In the genomic region with DNA sequence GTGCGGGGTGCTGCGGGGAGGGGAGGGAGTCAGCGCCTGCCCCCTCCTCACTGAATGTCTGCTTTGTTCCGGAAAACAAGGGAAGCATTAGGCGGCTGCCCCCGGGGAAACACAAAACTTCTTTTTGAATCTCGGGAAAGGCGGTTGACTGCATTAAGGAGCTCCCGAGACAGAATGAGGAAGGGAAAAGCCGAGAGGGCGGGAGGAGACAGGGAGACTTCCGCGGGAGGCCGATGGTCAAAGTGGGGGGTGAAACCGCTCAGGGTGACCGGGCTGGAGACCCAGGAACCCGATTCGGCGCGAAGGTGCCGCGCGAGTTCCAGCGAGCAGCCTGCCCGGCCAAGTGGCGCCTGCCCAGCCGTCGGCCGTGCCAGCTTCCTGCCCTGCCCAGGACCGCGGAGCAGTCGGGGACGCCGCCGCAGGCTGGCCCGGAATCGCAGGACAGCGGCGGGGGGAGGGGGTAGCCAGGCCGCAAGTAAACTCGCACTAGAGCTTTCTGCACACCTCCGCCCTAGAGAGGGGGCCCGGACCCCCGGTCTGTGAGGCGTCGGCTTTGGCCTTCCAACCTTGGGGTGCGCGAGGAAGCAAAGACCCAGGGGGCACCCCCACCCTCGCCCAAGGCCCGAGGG, we compare ENCODE assay signal across 8 cellular contexts. TPM values are rescaled to one million over a fixed set of nuclear protein-coding genes. Genes with fewer than 3 reads are reported as not detected.
DNase-seq lines count a peak whose midpoint lies in the region; ATAC-seq, FAIRE-seq and TF ChIP-seq lines count a peak whose summit lies in the region.

No MANE protein-coding gene starts in this region.

- POLR2A ChIA-PET in HepG2 (lab: Yijun Ruan, JAX) = interaction anchor here (4.7 to 5.0 kb wide), 2 partner anchors 12 to 139 kb away, joined by 33 to 41 read pairs; no protein-coding TSS in a partner anchor

- H3K27me3 Mint-ChIP-seq in central memory CD8-positive, alpha-beta T cell = no peaks in the 10 kb centered on the region

- no peaks in the 10 kb centered on the region for H4K20me1 ChIP-seq in HepG2 (ENCODE audit: insufficient read depth, low read length)

- ATAC-seq in central memory CD8-positive, alpha-beta T cell (replicated peaks; ENCODE audit: extremely low read depth, poor library complexity, severe bottlenecking) = no peak
- ATAC-seq in HepG2 = no peak
- no peak for ATAC-seq in HG02588 (IDR thresholded peaks at IDR 0.05; ENCODE audit: unreplicated experiment)

- no TSS peak for BruUV-seq in HepG2 (replicated peaks; lab: Mats Ljungman, UMichigan)

- in situ Hi-C loops in HepG2 (cut with HindIII; ENCODE audit: extremely low pct_ligation_motif_present, low pct_unique_long_range_greater_than_20kb) = loop anchor here (5.0 kb wide), 2 partner anchors 46 to 141 kb away; no protein-coding TSS in a partner anchor

- peaks cover 5% of the 10 kb centered on the region for H3K4me1 Mint-ChIP-seq in central memory CD8-positive, alpha-beta T cell

- CTCF ChIA-PET in HepG2 (lab: Yijun Ruan, JAX; ENCODE audit: low intra/inter-chr PET ratio, low total read pairs) = no interaction called here

- no peak overlapping the region for H2AFZ ChIP-seq in HepG2 (ENCODE audit: low read length)

- H3K27me3 ChIP-seq in HepG2 (ENCODE audit: control insufficient read depth in 1 of 2, insufficient read depth in 2 of 2, low read length in 2 of 2) = no peaks in the 10 kb centered on the region
- H3K27me3 ChIP-seq in stomach smooth muscle (ENCODE audit: control insufficient read depth in 1 of 2, insufficient read depth in 2 of 2, low read length in 2 of 2) = peaks cover 0 to 29% of the 10 kb centered on the region in 2 donors

- peaks cover 2% of the 10 kb centered on the region for H3K79me2 ChIP-seq in HepG2 (ENCODE audit: insufficient read depth, low read length)

- TF ChIP-seq RAD21 in HepG2 (CRISPR knock-in tag; IDR thresholded peaks at IDR 0.05) = no peak

- H3K4me3 ChIP-seq in NB4 (ENCODE audit: low read depth, low read length) (peak overlapping the region; percentile 59), HepG2 (replicated peaks in 1 of 3; ENCODE audit: insufficient read depth in 1 of 3, low read depth in 2 of 3, low read length in 3 of 3) (no peak overlapping the region), stomach smooth muscle (ENCODE audit: low read length in 2 of 2) (peak overlapping the region; percentile 17 to 70)

- H3K36me3 Mint-ChIP-seq in central memory CD8-positive, alpha-beta T cell (ENCODE audit: insufficient read depth) = no peaks in the 10 kb centered on the region

- peak overlapping the region; percentile 80 for H3K4me3 Mint-ChIP-seq in central memory CD8-positive, alpha-beta T cell

- H3K9ac ChIP-seq in HepG2 (ENCODE audit: insufficient read depth, low read depth, low read length) = no peak overlapping the region
- H3K9ac ChIP-seq in stomach smooth muscle (ENCODE audit: low read length in 2 of 2) = no peak overlapping the region

- H3K36me3 ChIP-seq in HepG2 (replicated peaks in 1 of 2; ENCODE audit: control insufficient read depth in 1 of 2, insufficient read depth in 2 of 2, low read length in 2 of 2) (no peaks in the 10 kb centered on the region), stomach smooth muscle (ENCODE audit: control insufficient read depth in 2 of 2, insufficient read depth in 2 of 2, low read length in 2 of 2) (no peaks in the 10 kb centered on the region)

- TF ChIP-seq CTCF in NB4 (IDR thresholded peaks at IDR 0.05; ENCODE audit: low read depth, low read length) (no peak), HepG2 (CRISPR knock-in tag; IDR thresholded peaks at IDR 0.05) (no peak)

- no peaks in the 10 kb centered on the region for H3K9me3 Mint-ChIP-seq in central memory CD8-positive, alpha-beta T cell

- no peak overlapping the region for H3K27ac ChIP-seq in HepG2 (ENCODE audit: extremely low read length, insufficient read depth, low read length)
- no peak overlapping the region for H3K27ac ChIP-seq in stomach smooth muscle (ENCODE audit: low read length)

- peaks cover 51% of the 10 kb centered on the region for H3K4me1 ChIP-seq in HepG2 (ENCODE audit: insufficient read depth, low read length)
- peaks cover 35% of the 10 kb centered on the region for H3K4me1 ChIP-seq in stomach smooth muscle (ENCODE audit: control insufficient read depth, insufficient read depth, low read length)

- intact Hi-C loops in HepG2 (cut with micrococcal nuclease; ENCODE audit: unreplicated experiment) = no loop called here

- no peak for FAIRE-seq in HepG2 (lab: Jason Lieb, UNC)

- peak overlapping the region; percentile 59 for H3K27ac Mint-ChIP-seq in central memory CD8-positive, alpha-beta T cell (ENCODE audit: low read depth)

- TF ChIP-seq EP300 in HepG2 (IDR thresholded peaks at IDR 0.05; ENCODE audit: low read depth in 2 of 2, low read length in 2 of 2) = no peak
- no peak for TF ChIP-seq EP300 in HepG2 (CRISPR knock-in tag; IDR thresholded peaks at IDR 0.05; ENCODE audit: borderline replicate concordance)

- H3K9me3 ChIP-seq in HepG2 (ENCODE audit: low read length) = no peaks in the 10 kb centered on the region
- no peaks in the 10 kb centered on the region for H3K9me3 ChIP-seq in stomach smooth muscle (ENCODE audit: control insufficient read depth in 2 of 2, low read length in 2 of 2)

- DNase-seq in NCI-H146 (lab: John Stamatoyannopoulos, UW) = peak; percentile 47
- no peak for DNase-seq in NCI-H146 treated with DMSO at 0.1 percent for 48 hours (lab: John Stamatoyannopoulos, UW; ENCODE audit: unreplicated experiment)
- DNase-seq in NB4 (ENCODE audit: low read depth) = peak; percentile 76
- no peak for DNase-seq in central memory CD8-positive, alpha-beta T cell (ENCODE audit: low spot score in 2 of 2)
- no peak for DNase-seq in HepG2 (ENCODE audit: low spot score)
- no peak for DNase-seq in SKM-1 treated with dmso at 0.1 percent for 144 hours (lab: John Stamatoyannopoulos, UW; ENCODE audit: unreplicated experiment)

- no peak for TF ChIP-seq POLR2A in NB4 (IDR thresholded peaks at IDR 0.05; ENCODE audit: extremely low read depth, insufficient read length)
- TF ChIP-seq POLR2A in HepG2 (IDR thresholded peaks at IDR 0.05; ENCODE audit: insufficient read depth in 1 of 2, low read depth in 2 of 2, low read length in 2 of 2) = no peak

- no peak overlapping the region for H3K4me2 ChIP-seq in HepG2 (ENCODE audit: low read depth, low read length)

- 99% methylated on average over 21 of the region's 50 CpGs for WGBS in HepG2 (ENCODE audit: low lambda C conversion rate)

TF ChIP-seq in HepG2, 621 proteins besides CTCF, POLR2A, EP300 and RAD21:
- TF ChIP-seq AGO2 (optimal IDR thresholded peaks at IDR 0.05; ENCODE audit: low read depth, low read length) (peak; percentile 27), ZC3H13 (CRISPR knock-in tag; IDR thresholded peaks at IDR 0.05) (no peak)

RNA-seq across cellular contexts. Expression of a gene that starts 55.1 kb away (rescaled TPM):
- 15.2 and 18.6 TPM in 2 replicates for total RNA-seq in HepG2 (2016; rRNA removed; fragmentation: Illumina TruSeq; extraction: Trizol)
- 3.2 and 4.8 TPM in 2 replicates for total RNA-seq in HepG2 (2016; cell fraction: cytosol; rRNA removed; fragmentation: Illumina TruSeq; extraction: Trizol; ENCODE audit: low read depth)
- 13.9 and 15.9 TPM in 2 replicates for total RNA-seq in HepG2 (2016; cell fraction: insoluble cytoplasmic fraction; rRNA removed; fragmentation: Illumina TruSeq; extraction: Trizol)
- 7.4 and 7.6 TPM in 2 replicates for total RNA-seq in HepG2 (2016; cell fraction: membrane; rRNA removed; fragmentation: Illumina TruSeq; extraction: Trizol)
- 18.8 and 25.8 TPM in 2 replicates for total RNA-seq in HepG2 (2016; cell fraction: nucleus; rRNA removed; fragmentation: Illumina TruSeq; extraction: Trizol)
- polyA plus RNA-seq in HepG2 (2011; rRNA removed) = 14.3 and 15.2 TPM in 2 replicates
- polyA plus RNA-seq in HepG2 (2011; cell fraction: cytosol; rRNA removed) = 11.5 and 13.8 TPM in 2 replicates
- polyA plus RNA-seq in HepG2 (2011; cell fraction: nucleus; rRNA removed) = 30.4 and 30.6 TPM in 2 replicates
- 27.3 and 29.3 TPM in 2 replicates for polyA plus RNA-seq in HepG2 (2012)
- 1.2 and 1.3 TPM in 2 replicates for polyA plus RNA-seq in HepG2 (2016; cell fraction: cytosol; fragmentation: Illumina TruSeq; extraction: Trizol; ENCODE audit: low read depth)
- 17.4 and 18.4 TPM in 2 replicates for polyA plus RNA-seq in HepG2 (2016; cell fraction: insoluble cytoplasmic fraction; fragmentation: Illumina TruSeq; extraction: Trizol; ENCODE audit: low read depth)
- 1.3 and 1.9 TPM in 2 replicates for polyA plus RNA-seq in HepG2 (2016; cell fraction: membrane; fragmentation: Illumina TruSeq; extraction: Trizol; ENCODE audit: low read depth)
- 27.4 and 28.9 TPM in 2 replicates for polyA plus RNA-seq in HepG2 (2016; cell fraction: nucleus; fragmentation: Illumina TruSeq; extraction: Trizol; ENCODE audit: insufficient read depth, low read depth)
- polyA minus RNA-seq in HepG2 (2011; rRNA and poly(A)+ RNA removed; ENCODE audit: low replicate concordance) = 18.3 and 32.5 TPM in 2 replicates
- 40.3 and 40.4 TPM in 2 replicates for polyA minus RNA-seq in HepG2 (2011; cell fraction: cytosol; rRNA and poly(A)+ RNA removed)
- 31.8 TPM in 2 replicates for polyA minus RNA-seq in HepG2 (2011; cell fraction: nucleus; rRNA and poly(A)+ RNA removed)

Comparison
In these comparisons a context has a peak if more than half of its experiments do, and no peak if none do; other contexts are left out.
1. DNase-seq: peak in NCI-H146 (single experiment) and NB4 (single experiment); none in NCI-H146 treated with DMSO at 0.1 percent for 48 hours (single experiment), central memory CD8-positive, alpha-beta T cell (0 of 2), HepG2 (single experiment) and SKM-1 treated with dmso at 0.1 percent for 144 hours (single experiment).
2. H3K4me3 ChIP-seq: peak in NB4 (single experiment) and stomach smooth muscle (2 of 2); none in HepG2 (0 of 3).